ENCODE assay signal across 19 cellular contexts in the genomic region with DNA sequence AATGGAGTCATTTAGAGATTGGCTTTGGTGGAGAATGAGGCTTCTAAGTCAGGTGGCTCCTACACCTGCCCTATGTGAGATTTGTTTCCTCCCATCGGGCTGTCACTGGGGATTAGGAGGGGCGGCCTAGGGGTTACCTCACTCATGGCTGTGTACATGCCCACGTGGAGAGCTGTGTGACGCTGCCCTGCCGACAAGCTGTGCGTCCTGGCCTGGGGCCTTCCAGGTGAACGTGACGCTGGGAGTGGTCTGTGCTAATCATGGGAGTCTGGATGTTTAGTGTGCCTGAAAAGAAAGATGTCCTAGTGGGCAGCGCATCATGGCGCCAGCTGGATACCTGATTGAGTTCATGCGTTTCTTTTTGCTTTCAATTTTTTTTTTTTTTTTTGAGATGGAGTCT. TPM values are rescaled to one million over a fixed set of nuclear protein-coding genes. Genes with fewer than 3 reads are reported as not detected.
DNase-seq lines count a peak whose midpoint lies in the region; ATAC-seq and TF ChIP-seq lines count a peak whose summit lies in the region.
"Had no signal": no experiment of that assay in that cellular context is flagged by ENCODE, and none has a peak within 500 bp of the region (broad histone marks: within the 10 kb centered on the region; RNA-seq: fewer than 3 reads in every experiment).

No MANE protein-coding gene starts in this region.

- no peak for TF ChIP-seq POLR2A in HCT116 (IDR thresholded peaks at IDR 0.05; ENCODE audit: borderline replicate concordance, extremely low read depth, insufficient read depth, insufficient read length)

- H3K4me3 ChIP-seq in HCT116 (replicated peaks in 1 of 2; ENCODE audit: low read depth in 1 of 2, low read length in 2 of 2) (no peak overlapping the region), mammary epithelial cell (replicated peaks in 1 of 3; ENCODE audit: insufficient read depth in 1 of 3, low read depth in 2 of 3, low read length in 3 of 3) (no peak overlapping the region)
- H3K4me3 ChIP-seq: gastroesophageal sphincter, pancreas, Peyer's patch had no signal

- CTCF ChIA-PET in CD4-positive, alpha-beta T cell (lab: Charles Lee) = no interaction called here
- CTCF ChIA-PET in HCT116 (lab: Charles Lee) = interaction anchor here (1.2 kb wide), 1 partner anchor 70 kb away, joined by 3 read pairs; no protein-coding TSS in a partner anchor
- CTCF ChIA-PET in mammary epithelial cell (lab: Charles Lee; ENCODE audit: low non-redundant PET) = no interaction called here

- H3K4me2 ChIP-seq in HCT116 (ENCODE audit: low read length) (peak overlapping the region; percentile 71; the same call in 1 of the 2 replicates), mammary epithelial cell (ENCODE audit: insufficient read depth, low read depth, low read length) (no peak overlapping the region)

- H3K36me3 Mint-ChIP-seq in CD4-positive, alpha-beta T cell (ENCODE audit: low read depth) = peaks cover 93% of the 10 kb centered on the region
- peaks cover 21% of the 10 kb centered on the region for H3K36me3 Mint-ChIP-seq in natural killer cell

- H2AFZ ChIP-seq in HCT116 (ENCODE audit: low read depth, low read length, poor library complexity, severe bottlenecking) (no peak overlapping the region), mammary epithelial cell (ENCODE audit: low read depth, low read length) (no peak overlapping the region)

- in situ Hi-C loops in mammary epithelial cell (cut with MboI; ENCODE audit: low sequenced_read_pairs in 2 of 2) = no loop called here

- POLR2A ChIA-PET in CD4-positive, alpha-beta T cell (lab: Charles Lee) = no interaction called here
- POLR2A ChIA-PET in HCT116 (lab: Charles Lee) = no interaction called here

- ATAC-seq in CD4-positive, alpha-beta T cell (ENCODE audit: poor library complexity) = no peak
- ATAC-seq in HCT116 = no peak
- no peak for ATAC-seq in natural killer cell
- ATAC-seq in HG03342 (IDR thresholded peaks at IDR 0.05; ENCODE audit: unreplicated experiment) = no peak
- ATAC-seq: gastroesophageal sphincter had no signal

- H3K36me3 ChIP-seq in HCT116 (ENCODE audit: control insufficient read depth in 1 of 2, insufficient read depth in 2 of 2, low read length in 2 of 2) (peaks cover 14 to 20% of the 10 kb centered on the region in 2 experiments; a peak in 3 of 4 replicates), mammary epithelial cell (ENCODE audit: insufficient read depth, low read length) (peaks cover 22% of the 10 kb centered on the region)

- no peak for TF ChIP-seq CTCF in CD4-positive, alpha-beta T cell (IDR thresholded peaks at IDR 0.05)
- TF ChIP-seq CTCF in HCT116 (IDR thresholded peaks at IDR 0.05 in 2 of 3, conservative IDR thresholded peaks at IDR 0.05 in 1 of 3; ENCODE audit: borderline replicate concordance in 1 of 3, insufficient read depth in 1 of 3, low read depth in 2 of 3, low read length in 2 of 3) (no peak), mammary epithelial cell (conservative IDR thresholded peaks at IDR 0.05 in 1 of 2, IDR thresholded peaks at IDR 0.05 in 1 of 2; ENCODE audit: extremely low read depth in 1 of 2, insufficient read depth in 1 of 2, low read depth in 1 of 2, low read length in 2 of 2) (no peak), natural killer cell (IDR thresholded peaks at IDR 0.05) (no peak)

- H3K9me3 Mint-ChIP-seq in CD4-positive, alpha-beta T cell = no peaks in the 10 kb centered on the region
- H3K9me3 Mint-ChIP-seq in natural killer cell = no peaks in the 10 kb centered on the region

- H3K79me2 ChIP-seq in HCT116 (ENCODE audit: insufficient read depth, low read length) = peaks cover 73% of the 10 kb centered on the region
- H3K79me2 ChIP-seq in mammary epithelial cell (ENCODE audit: insufficient read depth, low read length) = peaks cover 71% of the 10 kb centered on the region

- H3K4me1 ChIP-seq in HCT116 (ENCODE audit: control insufficient read depth in 1 of 2, insufficient read depth in 2 of 2, low read length in 2 of 2) = peaks cover 21 to 48% of the 10 kb centered on the region in 2 experiments
- H3K4me1 ChIP-seq in mammary epithelial cell (ENCODE audit: insufficient read depth, low read length) = peaks cover 24% of the 10 kb centered on the region

- intact Hi-C loops in CD4-positive, alpha-beta T cell (cut with DNase I, micrococcal nuclease) = no loop called here
- intact Hi-C loops in HCT116 (cut with micrococcal nuclease) = no loop called here
- intact Hi-C loops in mammary epithelial cell (cut with micrococcal nuclease) = no loop called here
- intact Hi-C loops in natural killer cell (cut with micrococcal nuclease) = no loop called here

- dilution Hi-C loops in mammary epithelial cell (cut with HindIII; ENCODE audit: low sequenced_read_pairs) = no loop called here

- H3K4me3 Mint-ChIP-seq in CD4-positive, alpha-beta T cell = peak overlapping the region; percentile 9
- H3K4me3 Mint-ChIP-seq in natural killer cell = no peak overlapping the region

- BruUV-seq in HCT116 (replicated peaks; lab: Mats Ljungman, UMichigan) = no TSS peak
- BruUV-seq in mammary epithelial cell (replicated peaks; lab: Mats Ljungman, UMichigan) = no TSS peak

- no peak overlapping the region for H3K27ac ChIP-seq in CD4-positive, alpha-beta T cell (ENCODE audit: low read depth, low read length)
- H3K27ac ChIP-seq in HCT116 (ENCODE audit: low read depth, low read length) (peak overlapping the region; percentile 60; the same call in 1 of the 2 replicates), mammary epithelial cell (ENCODE audit: insufficient read depth, low read depth, low read length) (peak overlapping the region; percentile 97)
- H3K27ac ChIP-seq: gastroesophageal sphincter, pancreas, Peyer's patch had no signal

- H3K27me3 ChIP-seq in CD4-positive, alpha-beta T cell (ENCODE audit: control insufficient read depth, insufficient read depth, low read length) = no peaks in the 10 kb centered on the region
- no peaks in the 10 kb centered on the region for H3K27me3 ChIP-seq in HCT116 (ENCODE audit: insufficient read depth, low read length)
- H3K27me3 ChIP-seq in mammary epithelial cell (ENCODE audit: insufficient read depth, low read length) = no peaks in the 10 kb centered on the region
- H3K27me3 ChIP-seq: gastroesophageal sphincter, pancreas, Peyer's patch had no signal

- H3K27ac Mint-ChIP-seq in CD4-positive, alpha-beta T cell = peak overlapping the region; percentile 82
- H3K27ac Mint-ChIP-seq in natural killer cell = peak overlapping the region; percentile 62 to 89

- RAD21 ChIA-PET in HCT116 (lab: Charles Lee; ENCODE audit: low non-redundant PET in 1 of 2, low total read pairs in 2 of 2, uncharacterized antibody in 2 of 2, unreplicated experiment in 2 of 2) = no interaction called here

- no peak for TF ChIP-seq RAD21 in HCT116 (IDR thresholded peaks at IDR 0.05; ENCODE audit: low read depth)

- H3K9me3 ChIP-seq in CD4-positive, alpha-beta T cell (ENCODE audit: control insufficient read depth, low read length) = no peaks in the 10 kb centered on the region
- H3K9me3 ChIP-seq in HCT116 (ENCODE audit: control insufficient read depth in 1 of 2, insufficient read depth in 1 of 2, low read depth in 1 of 2, low read length in 2 of 2) (no peaks in the 10 kb centered on the region), mammary epithelial cell (replicated peaks; ENCODE audit: insufficient read depth, low read length) (no peaks in the 10 kb centered on the region)
- H3K9me3 ChIP-seq: gastroesophageal sphincter, pancreas, Peyer's patch had no signal

- H4K20me1 ChIP-seq in HCT116 (ENCODE audit: insufficient read depth) = no peaks in the 10 kb centered on the region
- H4K20me1 ChIP-seq in mammary epithelial cell (ENCODE audit: insufficient read depth, low read length) = no peaks in the 10 kb centered on the region

- no peak for DNase-seq in CD4-positive, alpha-beta T cell
- DNase-seq in HCT116 (ENCODE audit: low read depth, low spot score) = no peak
- DNase-seq in mammary epithelial cell = no peak
- DNase-seq in natural killer cell = no peak
- no peak for DNase-seq in T-helper 9 cell
- no peak for DNase-seq in activated CD4-positive, alpha-beta T cell treated with anti-CD3 and anti-CD28 coated beads for 48 hours
- DNase-seq: activated CD8-positive, alpha-beta memory T cell treated with anti-CD3 and anti-CD28 coated beads for 24 hours; activated effector memory CD4-positive, alpha-beta T cell treated with anti-CD3 and anti-CD28 coated beads, Interleukin-2, amount 50 U/mL, for 16 hours; anterior cingulate cortex; DMS153; NCI-H1105 treated with DMSO at 0.1 percent for 48 hours; NCI-H2171; NCI-H82; pancreas; Peyer's patch; small intestine; stimulated activated CD4-positive, alpha-beta T cell treated with anti-CD3 and anti-CD28 coated beads, Interleukin-4, amount 100 ng/mL, for 24 hours had no signal

- H3K27me3 Mint-ChIP-seq in CD4-positive, alpha-beta T cell = no peaks in the 10 kb centered on the region
- H3K27me3 Mint-ChIP-seq in natural killer cell (ENCODE audit: low read depth in 2 of 2) = no peaks in the 10 kb centered on the region

- H3K9ac ChIP-seq in HCT116 (ENCODE audit: low read length) (no peak overlapping the region), mammary epithelial cell (ENCODE audit: insufficient read depth, low read length) (no peak overlapping the region)

- H3K4me1 Mint-ChIP-seq in CD4-positive, alpha-beta T cell (ENCODE audit: low read depth) = peaks cover 57% of the 10 kb centered on the region
- peaks cover 59 to 73% of the 10 kb centered on the region in 2 donors for H3K4me1 Mint-ChIP-seq in natural killer cell

- WGBS in mammary epithelial cell (ENCODE audit: low coverage, missing lambda C conversion rate) = 85% methylated on average over 8 of the region's 11 CpGs

- H3K9me2 ChIP-seq in HCT116 (ENCODE audit: insufficient read depth) = no peaks in the 10 kb centered on the region

RNA-seq across cellular contexts. Expression of a gene that starts 14.0 kb away (rescaled TPM):
- 10 to 100 TPM; 14.3 to 19.6 TPM for total RNA-seq in CD4-positive, alpha-beta T cell
- total RNA-seq in HCT116 (2021; ENCODE audit: unreplicated experiment) (43.1 TPM), mammary epithelial cell (10 to 100 TPM; 26.8 to 49.5 TPM), natural killer cell (10 to 100 TPM; 38.3 to 47.5 (median 38.9) TPM)
- 37.3 and 40.8 TPM in 2 replicates for polyA plus RNA-seq in HCT116 (2012)
- polyA plus RNA-seq in mammary epithelial cell = 31.6 TPM
- 109 TPM for polyA minus RNA-seq in mammary epithelial cell
